Comparison of ENCODE assay signal across 1 cellular context in genomic region chr1:40948741-40949528, GRCh38.
TF ChIP-seq lines count a peak whose summit lies in the region.

No MANE protein-coding gene starts in this region.

TF ChIP-seq in HepG2, 621 proteins besides CTCF, POLR2A, EP300 and RAD21 (continued from another document):
- no peak for TF ChIP-seq CEBPZ (IDR thresholded peaks at IDR 0.05; ENCODE audit: low read length)
- no peak for TF ChIP-seq ARNT (IDR thresholded peaks at IDR 0.05)
- no peak for TF ChIP-seq ZNF616 (CRISPR knock-in tag; IDR thresholded peaks at IDR 0.05; ENCODE audit: low read depth)
- TF ChIP-seq MAX (IDR thresholded peaks at IDR 0.05) = no peak
- peak; percentile 43; the same call in 1 of the 2 replicates for TF ChIP-seq HDAC1 (CRISPR knock-in tag; IDR thresholded peaks at IDR 0.05)
- TF ChIP-seq ZNF460 (CRISPR knock-in tag; IDR thresholded peaks at IDR 0.05; ENCODE audit: borderline replicate concordance) = no peak
- no peak for TF ChIP-seq ZNF282 (IDR thresholded peaks at IDR 0.05; ENCODE audit: partially characterized antibody)
- TF ChIP-seq RNF2 (conservative IDR thresholded peaks at IDR 0.05; ENCODE audit: low read depth) = no peak
- no peak for TF ChIP-seq MED1 (CRISPR knock-in tag; IDR thresholded peaks at IDR 0.05)
- TF ChIP-seq TAF15 (IDR thresholded peaks at IDR 0.05; ENCODE audit: low read depth, low read length, poor library complexity, severe bottlenecking) = no peak
- TF ChIP-seq ZNF160 (CRISPR knock-in tag; IDR thresholded peaks at IDR 0.05) = no peak
- TF ChIP-seq ZNF484 (CRISPR knock-in tag; IDR thresholded peaks at IDR 0.05; ENCODE audit: borderline replicate concordance, low read depth) = no peak
- 0 out of 2 replicates have a peak, but pooled peaks have one; percentile 17 for TF ChIP-seq BCL6 (CRISPR knock-in tag; IDR thresholded peaks at IDR 0.05)
- TF ChIP-seq PITX1 (CRISPR knock-in tag; IDR thresholded peaks at IDR 0.05) = no peak
- TF ChIP-seq ELK4 (CRISPR knock-in tag; IDR thresholded peaks at IDR 0.05; ENCODE audit: borderline replicate concordance) = no peak
